ENCODE assay signal across 8 cellular contexts in genomic region chr22:37166675-37167066, GRCh38. TPM values are rescaled to one million over a fixed set of nuclear protein-coding genes. Genes with fewer than 3 reads are reported as not detected.
A peak's percentile ranks its signal among the peaks of the same experiment; 100 is the strongest.
DNase-seq lines count a peak whose midpoint lies in the region; ATAC-seq, FAIRE-seq and TF ChIP-seq lines count a peak whose summit lies in the region.

No MANE protein-coding gene starts in this region.

- H3K27me3 ChIP-seq in heart right ventricle (peaks cover 0 to 4% (median 0%) of the 10 kb centered on the region in 7 donors), vagina (no peaks in the 10 kb centered on the region)

- DNase-seq in D721Med (ENCODE audit: insufficient read length, low spot score) = peak; percentile 71
- peak; percentile 90 for DNase-seq in KBM-7
- DNase-seq in T-helper 1 cell = peak; percentile 63 to 84 (median 70)
- peak; percentile 61 for DNase-seq in activated naive CD8-positive, alpha-beta T cell treated with anti-CD3 and anti-CD28 coated beads, Interleukin-2, amount 50 U/mL, for 16 hours (ENCODE audit: low read depth, low spot score)
- DNase-seq in heart right ventricle = peak; percentile 85 to 90
- peak; percentile 43 for DNase-seq in renal cortical epithelial cell (ENCODE audit: low read depth)
- no peak for DNase-seq in vagina (ENCODE audit: extremely low spot score in 2 of 2)

- no peak for FAIRE-seq in D721Med (lab: Jason Lieb, UNC)

- no peaks in the 10 kb centered on the region for H3K36me3 ChIP-seq in heart right ventricle
- H3K36me3 ChIP-seq in vagina = no peaks in the 10 kb centered on the region

- TF ChIP-seq CTCF in D721Med (IDR thresholded peaks at IDR 0.05; ENCODE audit: insufficient read depth, missing control alignments) (peak; percentile 76), heart right ventricle (IDR thresholded peaks at IDR 0.05) (peak; percentile 89 to 96 (median 94)), vagina (IDR thresholded peaks at IDR 0.05) (peak in 2 of 3 experiments; percentile 73 to 77)

- peak; percentile 86 to 98 (median 96) for ATAC-seq in heart right ventricle
- no peak for ATAC-seq in HG03196 (IDR thresholded peaks at IDR 0.05; ENCODE audit: unreplicated experiment)

- 15 to 17% methylated on average over 13 of the region's 13 CpGs for WGBS in heart right ventricle, 2 donors

- H3K27ac ChIP-seq in heart right ventricle = peak overlapping the region in 5 of 10 donors; percentile 43 to 72 (median 55)
- peak overlapping the region; percentile 58 for H3K27ac ChIP-seq in vagina

- H3K4me1 ChIP-seq in heart right ventricle = peaks cover 2 to 43% (median 20%) of the 10 kb centered on the region in 9 donors
- peaks cover 14% of the 10 kb centered on the region for H3K4me1 ChIP-seq in vagina

- H3K9me3 ChIP-seq in heart right ventricle (no peaks in the 10 kb centered on the region), vagina (no peaks in the 10 kb centered on the region)

- peak overlapping the region in 5 of 10 donors; percentile 10 to 30 (median 25) for H3K4me3 ChIP-seq in heart right ventricle
- H3K4me3 ChIP-seq in vagina = peak overlapping the region in 1 of 2 donors; percentile 31

- in situ Hi-C loops in KBM-7 (cut with MboI; ENCODE audit: low pct_unique_long_range_greater_than_20kb, low sequenced_read_pairs) = no loop called here

- intact Hi-C loops in heart right ventricle (cut with DNase I) = loop anchor here (1.0 to 2.0 kb wide), 5 partner anchors 30 to 94 kb away; no protein-coding TSS in a partner anchor
- intact Hi-C loops in vagina (cut with DNase I) = loop anchor here (2.0 kb wide), 1 partner anchor 32 kb away; no protein-coding TSS in a partner anchor

- no peak for TF ChIP-seq POLR2A in vagina (IDR thresholded peaks at IDR 0.05)

RNA-seq across cellular contexts. Expression of gene IL2RB, which starts 17.0 kb away (rescaled TPM):
- total RNA-seq in heart right ventricle (10 to 100 TPM in 1 of 10 donors, 1 to 10 TPM in 3, under 1 TPM in 6; 0.19 to 10.3 (median 0.75) TPM), renal cortical epithelial cell (not detected in 2 replicates), vagina (3.7 TPM)
- polyA plus RNA-seq in heart right ventricle = under 1 TPM; 0.16 to 0.22 TPM

RNA-seq across cellular contexts. Expression of gene C1QTNF6, which starts 21.4 kb away (rescaled TPM):
- total RNA-seq in heart right ventricle (1 to 10 TPM in 8 of 10 donors, under 1 TPM in 2; 0.51 to 6.4 (median 1.4) TPM), renal cortical epithelial cell (2.1 and 7.1 TPM in 2 replicates), vagina (4.9 TPM)
- polyA plus RNA-seq in heart right ventricle = 1 to 10 TPM; 2.9 to 4.1 TPM

RNA-seq across cellular contexts. Expression of gene SSTR3, which starts 45.6 kb away (rescaled TPM):
- total RNA-seq in heart right ventricle (not detected), renal cortical epithelial cell (0.05 TPM in 1 of 2 replicates, not detected in the other), vagina (not detected)
- not detected for polyA plus RNA-seq in heart right ventricle

RNA-seq across cellular contexts. Expression of gene TMPRSS6, which starts 57.2 kb away (rescaled TPM):
- total RNA-seq in heart right ventricle = not detected
- not detected for polyA plus RNA-seq in heart right ventricle
- not detected in 2 replicates for total RNA-seq in renal cortical epithelial cell
- total RNA-seq in vagina = not detected

Comparison
In these comparisons a context has a peak if more than half of its experiments do, and no peak if none do; other contexts are left out.
1. DNase-seq: peak in D721Med (single experiment), KBM-7 (single experiment), T-helper 1 cell (5 of 5), activated naive CD8-positive, alpha-beta T cell treated with anti-CD3 and anti-CD28 coated beads, Interleukin-2, amount 50 U/mL, for 16 hours (single experiment), heart right ventricle (2 of 2) and renal cortical epithelial cell (single experiment); none in vagina (0 of 2).
2. Peak in every context shown above with its lines, with median percentiles within 50 percentile points of each other: CTCF ChIP-seq.